Comparison of ENCODE assay signal across 8 cellular contexts in genomic region chr16:30065943-30066881, GRCh38. TPM values are rescaled to one million over a fixed set of nuclear protein-coding genes. Genes with fewer than 3 reads are reported as not detected.
DNase-seq lines count a peak whose midpoint lies in the region; ATAC-seq and TF ChIP-seq lines count a peak whose summit lies in the region.

No MANE protein-coding gene starts in this region.

- TF ChIP-seq EP300 in Ishikawa (IDR thresholded peaks at IDR 0.05; ENCODE audit: borderline replicate concordance), result no peak

- WGBS in psoas muscle, 3 donors, result 1% methylated on average over 45 to 48 of the region's 48 CpGs

- peak overlapping the region; percentile 95 for H3K27ac Mint-ChIP-seq in activated T-helper 17 cell treated with anti-CD3 and anti-CD28 coated beads, Interleukin-2, amount 50 U/mL, for 72 hours

- peak overlapping the region; percentile 85 for H3K4me3 ChIP-seq in cardiac muscle cell
- H3K4me3 ChIP-seq in psoas muscle, result peak overlapping the region; percentile 91

- peaks cover 77% of the 10 kb centered on the region for H3K36me3 Mint-ChIP-seq in activated T-helper 17 cell treated with anti-CD3 and anti-CD28 coated beads, Interleukin-2, amount 50 U/mL, for 72 hours (ENCODE audit: low read depth)

- H3K4me1 ChIP-seq in cardiac muscle cell (ENCODE audit: low read depth), result peaks cover 33% of the 10 kb centered on the region
- H3K4me1 ChIP-seq in psoas muscle, result peaks cover 54% of the 10 kb centered on the region

- no peaks in the 10 kb centered on the region for H3K27me3 Mint-ChIP-seq in activated T-helper 17 cell treated with anti-CD3 and anti-CD28 coated beads, Interleukin-2, amount 50 U/mL, for 72 hours

- peaks cover 43% of the 10 kb centered on the region for H3K36me3 ChIP-seq in cardiac muscle cell
- H3K36me3 ChIP-seq in psoas muscle (ENCODE audit: insufficient read depth in 1 of 2, low read depth in 1 of 2), result peaks cover 6 to 49% of the 10 kb centered on the region in 2 donors

- in situ Hi-C loops in GM13976 (cut with MboI; ENCODE audit: low sequenced_read_pairs, unreplicated experiment), result no loop called here

- no peaks in the 10 kb centered on the region for H3K27me3 ChIP-seq in cardiac muscle cell
- H3K27me3 ChIP-seq in psoas muscle (ENCODE audit: insufficient read depth in 3 of 3, low read length in 2 of 3), result no peaks in the 10 kb centered on the region

- H3K9me3 ChIP-seq in cardiac muscle cell (ENCODE audit: low read depth) (no peaks in the 10 kb centered on the region), psoas muscle (no peaks in the 10 kb centered on the region)

- H3K4me1 Mint-ChIP-seq in activated T-helper 17 cell treated with anti-CD3 and anti-CD28 coated beads, Interleukin-2, amount 50 U/mL, for 72 hours, result peaks cover 9% of the 10 kb centered on the region

- intact Hi-C loops in psoas muscle (cut with DNase I), result loop anchor here in 1 of 2 donors (10.0 kb wide), 1 partner anchor 59 kb away; the partner anchor contains the start of gene MAPK3

- no peaks in the 10 kb centered on the region for H3K9me3 Mint-ChIP-seq in activated T-helper 17 cell treated with anti-CD3 and anti-CD28 coated beads, Interleukin-2, amount 50 U/mL, for 72 hours

- H3K4me3 Mint-ChIP-seq in activated T-helper 17 cell treated with anti-CD3 and anti-CD28 coated beads, Interleukin-2, amount 50 U/mL, for 72 hours, result peak overlapping the region; percentile 92

- ATAC-seq in activated T-helper 17 cell treated with anti-CD3 and anti-CD28 coated beads, Interleukin-2, amount 50 U/mL, for 72 hours (replicated peaks), result peak; percentile 11
- peak; percentile 1 to 16 (median 10) for ATAC-seq in psoas muscle
- ATAC-seq in GM19351 (IDR thresholded peaks at IDR 0.05; ENCODE audit: unreplicated experiment), result no peak

- H3K27ac ChIP-seq in cardiac muscle cell (peak overlapping the region; percentile 92), psoas muscle (peak overlapping the region; percentile 99)

- no peak for TF ChIP-seq RAD21 in Ishikawa (IDR thresholded peaks at IDR 0.05; ENCODE audit: low read depth)

- TF ChIP-seq CTCF in cardiac muscle cell (IDR thresholded peaks at IDR 0.05; ENCODE audit: low read depth, low read length), result no peak
- no peak for TF ChIP-seq CTCF in psoas muscle (IDR thresholded peaks at IDR 0.05)
- TF ChIP-seq CTCF in GM13976 (IDR thresholded peaks at IDR 0.05; ENCODE audit: borderline replicate concordance, control extremely low read depth, extremely low read depth, insufficient read depth, missing control alignments), result no peak

- peak; percentile 9 for DNase-seq in DMS79 treated with DMSO at 0.1 percent for 48 hours (lab: John Stamatoyannopoulos, UW)
- peak; percentile 37 to 72 for DNase-seq in cardiac muscle cell (ENCODE audit: low read depth in 1 of 2, low spot score in 1 of 2)
- DNase-seq in psoas muscle, result no peak
- no peak for DNase-seq in GM13976 (ENCODE audit: low spot score)
- no peak for DNase-seq in activated effector memory CD4-positive, alpha-beta T cell treated with Interleukin-2 at 50 U/mL for 16 hours

TF ChIP-seq in Ishikawa, 13 proteins besides CTCF, POLR2A, EP300 and RAD21:
- 0 out of 2 replicates have a peak, but pooled peaks have one; percentile 46 for TF ChIP-seq YY1 (IDR thresholded peaks at IDR 0.05; ENCODE audit: low read depth)
- no peak for TF ChIP-seq TCF12 (IDR thresholded peaks at IDR 0.05; ENCODE audit: low read depth)
- TF ChIP-seq TAF1 (IDR thresholded peaks at IDR 0.05; ENCODE audit: low read depth), result 0 out of 2 replicates have a peak, but pooled peaks have one; percentile 7

RNA-seq across cellular contexts. Expression of gene ALDOA, which starts 0.7 kb away (rescaled TPM):
- 1,000 to 10,000 TPM; 2,200 to 3,862 TPM for total RNA-seq in activated T-helper 17 cell treated with anti-CD3 and anti-CD28 coated beads, Interleukin-2, amount 50 U/mL, for 72 hours
- total RNA-seq in cardiac muscle cell (3,852 and 5,767 TPM in 2 replicates), psoas muscle (1,000 to 10,000 TPM; 5,088 to 7,531 (median 6,001) TPM)
- polyA plus RNA-seq in cardiac muscle cell (5,441 and 6,816 TPM in 2 replicates), psoas muscle (over 10,000 TPM in 1 of 3 donors, 1,000 to 10,000 TPM in 2; 4,532 to 12,458 (median 6,880) TPM)

RNA-seq across cellular contexts. Expression of gene PPP4C, which starts 9.6 kb away (rescaled TPM):
- total RNA-seq in activated T-helper 17 cell treated with anti-CD3 and anti-CD28 coated beads, Interleukin-2, amount 50 U/mL, for 72 hours, result 100 to 1,000 TPM; 111 to 147 TPM
- 94.3 and 134 TPM in 2 replicates for total RNA-seq in cardiac muscle cell
- 217 and 225 TPM in 2 replicates for polyA plus RNA-seq in cardiac muscle cell
- total RNA-seq in psoas muscle, result 10 to 100 TPM; 38.1 to 64.5 (median 58.5) TPM
- 100 to 1,000 TPM in 2 of 3 donors, 10 to 100 TPM in 1; 79.1 to 172 (median 130) TPM for polyA plus RNA-seq in psoas muscle

RNA-seq across cellular contexts. Expression of gene TBX6, which starts 25.5 kb away (rescaled TPM):
- total RNA-seq in activated T-helper 17 cell treated with anti-CD3 and anti-CD28 coated beads, Interleukin-2, amount 50 U/mL, for 72 hours, result 1 to 10 TPM; 1.1 to 3.7 TPM
- total RNA-seq in cardiac muscle cell (1.6 and 5.0 TPM in 2 replicates), psoas muscle (1 to 10 TPM in 1 of 4 donors, under 1 TPM in 3; 0.32 to 1.0 (median 0.51) TPM)
- polyA plus RNA-seq in cardiac muscle cell (2.2 and 8.9 TPM in 2 replicates), psoas muscle (1 to 10 TPM in 2 of 3 donors, under 1 TPM in 1; 0.76 to 1.6 (median 1.5) TPM)

RNA-seq across cellular contexts. Expression of gene YPEL3, which starts 29.8 kb away (rescaled TPM):
- 100 to 1,000 TPM in 1 of 2 donors, 10 to 100 TPM in 1; 34.7 to 107 TPM for total RNA-seq in activated T-helper 17 cell treated with anti-CD3 and anti-CD28 coated beads, Interleukin-2, amount 50 U/mL, for 72 hours
- 67.1 and 107 TPM in 2 replicates for total RNA-seq in cardiac muscle cell
- polyA plus RNA-seq in cardiac muscle cell, result 115 and 143 TPM in 2 replicates
- total RNA-seq in psoas muscle, result 100 to 1,000 TPM in 1 of 4 donors, 10 to 100 TPM in 3; 47.1 to 156 (median 60.2) TPM
- polyA plus RNA-seq in psoas muscle, result 10 to 100 TPM; 24.8 to 96.2 (median 81.4) TPM

RNA-seq across cellular contexts. Expression of gene TLCD3B, which starts 35.1 kb away (rescaled TPM):
- total RNA-seq in activated T-helper 17 cell treated with anti-CD3 and anti-CD28 coated beads, Interleukin-2, amount 50 U/mL, for 72 hours, result 1 to 10 TPM; 1.9 to 7.4 TPM
- total RNA-seq in cardiac muscle cell, result 0.21 and 0.36 TPM in 2 replicates
- not detected in 2 replicates for polyA plus RNA-seq in cardiac muscle cell
- total RNA-seq in psoas muscle, result 1 to 10 TPM in 1 of 4 donors, under 1 TPM in 3; 0.17 to 1.9 (median 0.23) TPM
- under 1 TPM; 0.13 to 0.62 (median 0.17) TPM for polyA plus RNA-seq in psoas muscle

Comparison
In these comparisons a context has a peak if more than half of its experiments do, and no peak if none do; other contexts are left out.
1. DNase-seq: peak in DMS79 treated with DMSO at 0.1 percent for 48 hours (single experiment) and cardiac muscle cell (2 of 2); none in psoas muscle (0 of 2), GM13976 (single experiment) and activated effector memory CD4-positive, alpha-beta T cell treated with Interleukin-2 at 50 U/mL for 16 hours (single experiment).